ENCODE assay signal across 8 cellular contexts in genomic region chr11:77091146-77091940, GRCh38. TPM values are rescaled to one million over a fixed set of nuclear protein-coding genes. Genes with fewer than 3 reads are reported as not detected.
DNase-seq lines count a peak whose midpoint lies in the region; ATAC-seq and TF ChIP-seq lines count a peak whose summit lies in the region.

No MANE protein-coding gene starts in this region.

- H3K9me3 Mint-ChIP-seq in activated CD8-positive, alpha-beta T cell treated with anti-CD3 and anti-CD28 coated beads for 36 hours = no peaks in the 10 kb centered on the region

- peak; percentile 88 for ATAC-seq in HG03457 (IDR thresholded peaks at IDR 0.05; ENCODE audit: unreplicated experiment)
- peak; percentile 100 for ATAC-seq in activated CD8-positive, alpha-beta T cell treated with anti-CD3 and anti-CD28 coated beads for 36 hours

- H3K27me3 Mint-ChIP-seq in activated CD8-positive, alpha-beta T cell treated with anti-CD3 and anti-CD28 coated beads for 36 hours = no peaks in the 10 kb centered on the region

- no peaks in the 10 kb centered on the region for H3K27me3 ChIP-seq in BJ (ENCODE audit: control insufficient read depth, insufficient read depth, low read length)

- POLR2A ChIA-PET in BJ (lab: Charles Lee) = interaction anchor here (0.6 kb wide), 1 partner anchor 44 kb away, joined by 9 read pairs; no protein-coding TSS in a partner anchor
- POLR2A ChIA-PET in activated CD8-positive, alpha-beta T cell treated with anti-CD3 and anti-CD28 coated beads for 36 hours (lab: Charles Lee) = interaction anchor here (0.9 to 1.1 kb wide), 4 partner anchors 9 to 45 kb away, joined by 3 to 4 read pairs (median 3); no protein-coding TSS in a partner anchor

- no peak overlapping the region for H3K4me3 ChIP-seq in BJ (ENCODE audit: low read depth, low read length)

- DNase-seq in BJ (ENCODE audit: low read depth) (no peak), GM19238 (ENCODE audit: insufficient read length, low spot score) (peak; percentile 93), NCI-H748 treated with DMSO at 0.1 percent for 48 hours (lab: John Stamatoyannopoulos, UW) (peak; percentile 29), ecto neural progenitor cell (ENCODE audit: low spot score) (peak; percentile 85), medulla oblongata (ENCODE audit: extremely low spot score) (peak; percentile 81)
- DNase-seq in activated CD8-positive, alpha-beta T cell treated with anti-CD3 and anti-CD28 coated beads for 36 hours = peak; percentile 92
- peak; percentile 52 to 63 for DNase-seq in stimulated activated CD8-positive, alpha-beta memory T cell treated with anti-CD3 and anti-CD28 coated beads, Interleukin-15, amount 100 ng/mL, for 48 hours (ENCODE audit: low read depth in 2 of 2)

- H3K36me3 Mint-ChIP-seq in activated CD8-positive, alpha-beta T cell treated with anti-CD3 and anti-CD28 coated beads for 36 hours (ENCODE audit: low read depth) = no peaks in the 10 kb centered on the region

- peaks cover 5% of the 10 kb centered on the region for H3K4me1 Mint-ChIP-seq in activated CD8-positive, alpha-beta T cell treated with anti-CD3 and anti-CD28 coated beads for 36 hours (ENCODE audit: low read depth)

- no peak overlapping the region for H3K4me3 Mint-ChIP-seq in activated CD8-positive, alpha-beta T cell treated with anti-CD3 and anti-CD28 coated beads for 36 hours

- CTCF ChIA-PET in BJ (lab: Yijun Ruan, JAX) = interaction anchor here (0.6 to 8.6 kb wide), 31 partner anchors 11 to 474 kb away, joined by 3 to 134 read pairs (median 8); partner anchors contain the start of genes B3GNT6, CAPN5, MYO7A and OMP
- CTCF ChIA-PET in activated CD8-positive, alpha-beta T cell treated with anti-CD3 and anti-CD28 coated beads for 36 hours (lab: Charles Lee) = interaction anchor here (0.6 to 5.0 kb wide), 40 partner anchors 9 to 457 kb away, joined by 3 to 65 read pairs (median 5); partner anchors contain the start of genes B3GNT6, CAPN5, MYO7A and OMP

- peak; percentile 93 for TF ChIP-seq CTCF in BJ (IDR thresholded peaks at IDR 0.05; ENCODE audit: insufficient read depth, low read depth, low read length)
- peak; percentile 75 for TF ChIP-seq CTCF in activated CD8-positive, alpha-beta T cell treated with anti-CD3 and anti-CD28 coated beads for 36 hours (IDR thresholded peaks at IDR 0.05)

- intact Hi-C loops in activated CD8-positive, alpha-beta T cell treated with anti-CD3 and anti-CD28 coated beads for 36 hours (cut with micrococcal nuclease) = loop anchor here (5.0 to 10.0 kb wide), 2 partner anchors 44 to 287 kb away; no protein-coding TSS in a partner anchor

- no peak overlapping the region for H3K27ac Mint-ChIP-seq in activated CD8-positive, alpha-beta T cell treated with anti-CD3 and anti-CD28 coated beads for 36 hours

- peaks cover 5% of the 10 kb centered on the region for H3K36me3 ChIP-seq in BJ (ENCODE audit: control insufficient read depth, insufficient read depth, low read length)

RNA-seq across cellular contexts. Expression of gene OMP, which starts 11.3 kb away (rescaled TPM):
- polyA plus RNA-seq in BJ (2011; rRNA removed) = 0.21 TPM in 1 of 2 replicates, not detected in the other
- 0.76 TPM in 1 of 2 replicates, not detected in the other for polyA minus RNA-seq in BJ (2011; rRNA and poly(A)+ RNA removed)
- not detected for total RNA-seq in activated CD8-positive, alpha-beta T cell treated with anti-CD3 and anti-CD28 coated beads for 36 hours

RNA-seq across cellular contexts. Expression of gene CAPN5, which starts 24.6 kb away (rescaled TPM):
- 11.3 and 18.4 TPM in 2 replicates for polyA plus RNA-seq in BJ (2011; rRNA removed)
- 10.2 and 13.7 TPM in 2 replicates for polyA minus RNA-seq in BJ (2011; rRNA and poly(A)+ RNA removed)
- 1 to 10 TPM; 1.6 to 2.2 TPM for total RNA-seq in activated CD8-positive, alpha-beta T cell treated with anti-CD3 and anti-CD28 coated beads for 36 hours

RNA-seq across cellular contexts. Expression of gene MYO7A, which starts 36.7 kb away (rescaled TPM):
- 0.01 and 0.04 TPM in 2 replicates for polyA plus RNA-seq in BJ (2011; rRNA removed)
- polyA minus RNA-seq in BJ (2011; rRNA and poly(A)+ RNA removed) = 0.05 TPM in 1 of 2 replicates, not detected in the other
- total RNA-seq in activated CD8-positive, alpha-beta T cell treated with anti-CD3 and anti-CD28 coated beads for 36 hours = under 1 TPM; 0.09 to 0.14 TPM

RNA-seq across cellular contexts. Expression of gene B3GNT6, which starts 57.1 kb away (rescaled TPM):
- polyA plus RNA-seq in BJ (2011; rRNA removed) = not detected in 2 replicates
- not detected in 2 replicates for polyA minus RNA-seq in BJ (2011; rRNA and poly(A)+ RNA removed)
- not detected for total RNA-seq in activated CD8-positive, alpha-beta T cell treated with anti-CD3 and anti-CD28 coated beads for 36 hours
